Comparison of ENCODE assay signal across 12 cellular contexts in the genomic region with DNA sequence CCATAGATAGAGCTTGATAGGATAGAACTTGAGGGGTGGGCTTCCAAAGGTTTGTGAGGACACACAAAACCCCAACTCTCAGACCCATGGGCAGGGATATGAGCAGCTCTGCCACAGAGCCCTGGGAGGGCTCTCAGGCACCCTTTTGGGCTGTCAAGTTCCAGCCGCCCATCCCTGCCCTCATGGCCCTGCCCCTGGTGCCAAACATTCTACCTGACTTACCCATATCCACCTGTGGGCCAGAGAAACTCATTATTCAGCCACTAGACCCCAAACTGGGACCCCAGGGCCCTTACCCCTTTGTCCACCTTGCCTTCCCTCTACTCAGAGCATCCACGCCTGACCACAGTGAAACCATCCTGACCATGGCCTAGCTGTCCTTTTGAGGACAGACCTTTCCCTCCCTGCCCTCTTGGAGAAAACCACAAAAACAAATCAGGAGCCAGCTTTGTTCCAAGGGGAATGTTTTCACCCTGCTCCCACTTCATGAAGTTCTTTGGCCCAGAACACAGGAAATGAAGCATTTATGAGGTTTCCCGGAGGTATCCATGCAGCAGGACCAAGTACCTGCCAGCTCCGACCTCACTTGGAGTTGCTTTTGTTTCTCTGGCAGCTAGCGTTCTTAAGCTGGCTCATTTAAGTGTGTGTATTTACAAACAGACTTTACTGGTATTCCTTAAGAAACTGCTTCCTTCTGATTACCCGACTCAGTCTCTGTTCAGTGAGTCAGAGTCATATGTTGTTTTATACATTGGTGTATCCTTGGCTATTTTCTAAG. TPM values are rescaled to one million over a fixed set of nuclear protein-coding genes. Genes with fewer than 3 reads are reported as not detected.
DNase-seq lines count a peak whose midpoint lies in the region; ATAC-seq and TF ChIP-seq lines count a peak whose summit lies in the region.
"Had no signal": no experiment of that assay in that cellular context is flagged by ENCODE, and none has a peak within 500 bp of the region (broad histone marks: within the 10 kb centered on the region; RNA-seq: fewer than 3 reads in every experiment).

No MANE protein-coding gene starts in this region.

- no peak for ATAC-seq in HG03378 (IDR thresholded peaks at IDR 0.05; ENCODE audit: unreplicated experiment)
- no peak for ATAC-seq in GM21381 (IDR thresholded peaks at IDR 0.05; ENCODE audit: unreplicated experiment)
- ATAC-seq: K562, T-helper 17 cell had no signal

- H3K27me3 ChIP-seq in stomach smooth muscle (ENCODE audit: control insufficient read depth in 1 of 2, insufficient read depth in 2 of 2, low read length in 2 of 2), result no peaks in the 10 kb centered on the region

- H3K4me3 ChIP-seq in stomach smooth muscle (ENCODE audit: low read length in 2 of 2), result no peak overlapping the region
- H3K4me3 ChIP-seq: K562 had no signal

- no peak for TF ChIP-seq CTCF in chondrocyte (IDR thresholded peaks at IDR 0.05)

- H3K9me3 Mint-ChIP-seq in chondrocyte (ENCODE audit: low read depth), result peaks cover 11% of the 10 kb centered on the region

- no peaks in the 10 kb centered on the region for H3K36me3 Mint-ChIP-seq in chondrocyte (ENCODE audit: low read depth)

- no peak overlapping the region for H3K4me3 Mint-ChIP-seq in chondrocyte (ENCODE audit: unreplicated experiment)
- H3K4me3 Mint-ChIP-seq: nephron, T-helper 17 cell had no signal

- H3K27ac ChIP-seq in stomach smooth muscle (ENCODE audit: low read length), result peak overlapping the region; percentile 18

- H3K9ac ChIP-seq in stomach smooth muscle (ENCODE audit: low read length in 2 of 2), result no peak overlapping the region

- DNase-seq in H4 (ENCODE audit: low spot score) (peak; percentile 75), chondrocyte (ENCODE audit: low spot score) (no peak), iris pigment epithelial cell (ENCODE audit: low read depth) (peak; percentile 85), SIG-M5 treated with dmso at 0.1 percent for 504 hours (lab: John Stamatoyannopoulos, UW; ENCODE audit: unreplicated experiment) (no peak)
- no peak for DNase-seq in stimulated activated CD4-positive, alpha-beta T cell treated with anti-CD3 and anti-CD28 coated beads, Interleukin-4, amount 100 ng/mL, for 1 hour
- DNase-seq: NCI-H524, T-helper 17 cell had no signal

- no peaks in the 10 kb centered on the region for H3K27me3 Mint-ChIP-seq in chondrocyte (ENCODE audit: low read depth)
- H3K27me3 Mint-ChIP-seq: T-helper 17 cell had no signal

- peak overlapping the region; percentile 88 for H3K27ac Mint-ChIP-seq in chondrocyte (ENCODE audit: unreplicated experiment)
- H3K27ac Mint-ChIP-seq: nephron, T-helper 17 cell had no signal

- H3K4me1 ChIP-seq in stomach smooth muscle (ENCODE audit: control insufficient read depth, insufficient read depth, low read length), result peaks cover 5% of the 10 kb centered on the region

- H3K4me1 Mint-ChIP-seq in chondrocyte (ENCODE audit: low read depth), result peaks cover 35% of the 10 kb centered on the region
- H3K4me1 Mint-ChIP-seq: T-helper 17 cell had no signal

- peaks cover 5 to 9% of the 10 kb centered on the region in 2 donors for H3K9me3 ChIP-seq in stomach smooth muscle (ENCODE audit: control insufficient read depth in 2 of 2, low read length in 2 of 2)

- no peaks in the 10 kb centered on the region for H3K36me3 ChIP-seq in stomach smooth muscle (ENCODE audit: control insufficient read depth in 2 of 2, insufficient read depth in 2 of 2, low read length in 2 of 2)

RNA-seq across cellular contexts. Expression of gene GALNT15, which starts 34.2 kb away (rescaled TPM):
- not detected in 2 replicates for total RNA-seq in H4 (2014; rRNA removed; shearing (Covaris generic))
- 0.28 to 1.2 TPM (median 0.40 TPM) in 3 replicates for total RNA-seq in chondrocyte
- total RNA-seq: K562 had no signal

Comparison
In these comparisons a context has a peak if more than half of its experiments do, and no peak if none do; other contexts are left out.
1. DNase-seq: peak in H4 (single experiment) and iris pigment epithelial cell (single experiment); none in chondrocyte (single experiment), SIG-M5 treated with dmso at 0.1 percent for 504 hours (single experiment) and stimulated activated CD4-positive, alpha-beta T cell treated with anti-CD3 and anti-CD28 coated beads, Interleukin-4, amount 100 ng/mL, for 1 hour (single experiment).